In genomic region chr7:73308665-73309214, GRCh38 we compare ENCODE assay signal across 8 cellular contexts. TPM values are rescaled to one million over a fixed set of nuclear protein-coding genes. Genes with fewer than 3 reads are reported as not detected.
DNase-seq lines count a peak whose midpoint lies in the region; ATAC-seq and TF ChIP-seq lines count a peak whose summit lies in the region.

Gene NSUN5 (minus strand): TSS chr7:73308826. CDS start chr7:73308790, 36 bp downstream.

- H3K4me1 ChIP-seq in right lobe of liver, result peaks cover 0 to 5% (median 0%) of the 10 kb centered on the region in 4 donors

- H3K27me3 ChIP-seq in dorsolateral prefrontal cortex (no peaks in the 10 kb centered on the region), right lobe of liver (no peaks in the 10 kb centered on the region)

- no peaks in the 10 kb centered on the region for H3K27me3 Mint-ChIP-seq in activated CD4-positive, alpha-beta T cell treated with anti-CD3 and anti-CD28 coated beads, Interleukin-2, amount 10 ng/mL, durations not matched to agents 7 days and 5 days

- H3K36me3 Mint-ChIP-seq in activated CD4-positive, alpha-beta T cell treated with anti-CD3 and anti-CD28 coated beads, Interleukin-2, amount 10 ng/mL, durations not matched to agents 7 days and 5 days (ENCODE audit: low read depth), result peaks cover 32% of the 10 kb centered on the region

- TF ChIP-seq POLR2A in right lobe of liver (IDR thresholded peaks at IDR 0.05), result peak; percentile 42

- intact Hi-C loops in dorsolateral prefrontal cortex (cut with DNase I), result no loop called here
- intact Hi-C loops in right lobe of liver (cut with DNase I), result no loop called here

- peaks cover 31% of the 10 kb centered on the region for H3K4me1 Mint-ChIP-seq in activated CD4-positive, alpha-beta T cell treated with anti-CD3 and anti-CD28 coated beads, Interleukin-2, amount 10 ng/mL, durations not matched to agents 7 days and 5 days

- DNase-seq in AG10803 (ENCODE audit: low read depth) (peak; percentile 64), NCI-H524 treated with DMSO at 0.1 percent for 48 hours (lab: John Stamatoyannopoulos, UW) (peak; percentile 49), dorsolateral prefrontal cortex (peak; percentile 74 to 92 (median 80)), right lobe of liver (peak; percentile 89 to 92 (median 91))
- peak; percentile 94 for DNase-seq in activated CD4-positive, alpha-beta T cell treated with anti-CD3 and anti-CD28 coated beads, Interleukin-2, amount 10 ng/mL, durations not matched to agents 7 days and 5 days
- peak; percentile 86 to 89 for DNase-seq in stimulated activated CD4-positive, alpha-beta T cell treated with anti-CD3 and anti-CD28 coated beads, Interleukin-4, amount 100 ng/mL, for 4 hours

- TF ChIP-seq CTCF in AG10803 (conservative IDR thresholded peaks at IDR 0.05; ENCODE audit: low read length) (no peak), dorsolateral prefrontal cortex (IDR thresholded peaks at IDR 0.05 in 54 of 56, conservative IDR thresholded peaks at IDR 0.05 in 2 of 56; ENCODE audit: low read depth in 1 of 56, partially characterized antibody in 56 of 56) (peak in 13 of 56 donors; percentile 8 to 42 (median 21)), right lobe of liver (IDR thresholded peaks at IDR 0.05) (no peak)

- POLR2A ChIA-PET in activated CD4-positive, alpha-beta T cell treated with anti-CD3 and anti-CD28 coated beads, Interleukin-2, amount 10 ng/mL, durations not matched to agents 7 days and 5 days (lab: Charles Lee), result no interaction called here

- ATAC-seq in GM19035 (IDR thresholded peaks at IDR 0.05; ENCODE audit: unreplicated experiment), result peak; percentile 77
- ATAC-seq in HG03342 (IDR thresholded peaks at IDR 0.05; ENCODE audit: unreplicated experiment), result peak; percentile 89
- peak; percentile 89 to 98 (median 97) for ATAC-seq in right lobe of liver

- H3K9me3 ChIP-seq in right lobe of liver, result no peaks in the 10 kb centered on the region

- H3K4me3 ChIP-seq in AG10803 (ENCODE audit: low read length) (peak within 1 kb of the TSS; percentile 76), dorsolateral prefrontal cortex (peak within 1 kb of the TSS; percentile 52 to 90 (median 76)), right lobe of liver (peak within 1 kb of the TSS; percentile 72 to 86 (median 84))

- peak within 1 kb of the TSS; percentile 95 for H3K4me3 Mint-ChIP-seq in activated CD4-positive, alpha-beta T cell treated with anti-CD3 and anti-CD28 coated beads, Interleukin-2, amount 10 ng/mL, durations not matched to agents 7 days and 5 days

- peak within 1 kb of the TSS; percentile 95 for H3K27ac Mint-ChIP-seq in activated CD4-positive, alpha-beta T cell treated with anti-CD3 and anti-CD28 coated beads, Interleukin-2, amount 10 ng/mL, durations not matched to agents 7 days and 5 days

- peaks cover 0 to 4% (median 0%) of the 10 kb centered on the region in 4 donors for H3K36me3 ChIP-seq in right lobe of liver

- 10% methylated on average over 25 of the region's 40 CpGs for WGBS in right lobe of liver (ENCODE audit: insufficient coverage, low coverage, low lambda C conversion rate, missing lambda C conversion rate)

- no peaks in the 10 kb centered on the region for H3K9me3 Mint-ChIP-seq in activated CD4-positive, alpha-beta T cell treated with anti-CD3 and anti-CD28 coated beads, Interleukin-2, amount 10 ng/mL, durations not matched to agents 7 days and 5 days

- CTCF ChIA-PET in activated CD4-positive, alpha-beta T cell treated with anti-CD3 and anti-CD28 coated beads, Interleukin-2, amount 10 ng/mL, durations not matched to agents 7 days and 5 days (lab: Charles Lee), result interaction anchor here (1.2 kb wide), 1 partner anchor 15 kb away, joined by 3 read pairs; no protein-coding TSS in a partner anchor

- peak within 1 kb of the TSS in 54 of 59 donors; percentile 10 to 84 (median 68) for H3K27ac ChIP-seq in dorsolateral prefrontal cortex
- H3K27ac ChIP-seq in right lobe of liver, result peak within 1 kb of the TSS in 1 of 3 donors; percentile 6

RNA-seq across cellular contexts. Expression of gene NSUN5, which starts in this region (rescaled TPM):
- 10 to 100 TPM; 50.9 to 63.2 TPM for total RNA-seq in activated CD4-positive, alpha-beta T cell treated with anti-CD3 and anti-CD28 coated beads, Interleukin-2, amount 10 ng/mL, durations not matched to agents 7 days and 5 days
- 10 to 100 TPM; 11.8 to 35.6 (median 20.7) TPM for total RNA-seq in dorsolateral prefrontal cortex
- 10 to 100 TPM in 2 of 6 experiments, 1 to 10 TPM in 4; 7.5 to 16.8 (median 9.2) TPM for total RNA-seq in right lobe of liver
